32 cellular contexts compared by ENCODE assay signal in the genomic region with DNA sequence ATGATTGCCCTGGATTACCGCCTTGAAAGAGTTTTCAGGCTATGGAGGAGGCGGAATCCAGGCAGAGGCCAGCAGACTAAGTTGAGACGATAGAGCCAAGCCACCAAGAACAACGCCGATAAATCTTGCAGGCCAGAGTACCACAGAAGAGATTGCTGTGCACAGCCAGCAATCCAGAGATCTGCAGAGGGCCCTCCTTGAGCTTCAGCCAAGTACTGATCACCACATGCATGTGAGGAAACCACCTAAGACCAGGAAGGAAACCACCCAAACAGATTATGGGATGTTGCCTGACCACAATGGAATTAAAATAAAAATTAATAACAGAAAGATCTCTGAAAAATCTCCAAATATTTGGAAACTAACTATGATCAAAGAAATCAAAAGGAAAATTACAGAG.
DNase-seq lines count a peak whose midpoint lies in the region; ATAC-seq, FAIRE-seq and TF ChIP-seq lines count a peak whose summit lies in the region.
"Had no signal": no experiment of that assay in that cellular context is flagged by ENCODE, and none has a peak within 500 bp of the region (broad histone marks: within the 10 kb centered on the region; RNA-seq: fewer than 3 reads in every experiment).

No MANE protein-coding gene starts in this region.

- no peak overlapping the region for H2BK20ac ChIP-seq in H1 (ENCODE audit: low read length)

- TF ChIP-seq CTCF in H1 (IDR thresholded peaks at IDR 0.05; ENCODE audit: control extremely low read depth in 1 of 3, insufficient read depth in 1 of 3, low read depth in 1 of 3, low read length in 3 of 3) (no peak), gastrocnemius medialis (IDR thresholded peaks at IDR 0.05 in 4 of 5, conservative IDR thresholded peaks at IDR 0.05 in 1 of 5) (no peak)

- H3K56ac ChIP-seq in H1 (replicated peaks; ENCODE audit: insufficient read length, low read depth, low read length), result no peak overlapping the region

- no peak for ATAC-seq in gastrocnemius medialis
- ATAC-seq in HG02973 (IDR thresholded peaks at IDR 0.05; ENCODE audit: unreplicated experiment), result no peak
- ATAC-seq in GM21737 (IDR thresholded peaks at IDR 0.05; ENCODE audit: unreplicated experiment), result no peak
- ATAC-seq: left colon, Panc1 had no signal

- no peaks in the 10 kb centered on the region for H3K27me3 ChIP-seq in H1 (replicated peaks in 1 of 4; ENCODE audit: control insufficient read depth in 3 of 4, extremely low read depth in 1 of 4, insufficient read depth in 3 of 4, low read length in 3 of 4)
- no peaks in the 10 kb centered on the region for H3K27me3 ChIP-seq in gastrocnemius medialis
- H3K27me3 ChIP-seq: esophagus muscularis mucosa, transverse colon had no signal

- DNase-seq in T-helper 1 cell, result no peak
- DNase-seq in UCSD-AML1 (lab: John Stamatoyannopoulos, UW; ENCODE audit: unreplicated experiment), result peak; percentile 21
- DNase-seq in H1 (ENCODE audit: low read depth in 1 of 2, low spot score in 2 of 2), result no peak
- no peak for DNase-seq in T-helper 2 cell treated with Interferon-gamma antibody and Interleukin-4, amounts not matched to agents 5 μg/mL and 100 μg/mL, for 36 hours (ENCODE audit: low spot score)
- no peak for DNase-seq in gastrocnemius medialis
- DNase-seq: 8988T; activated CD4-positive, alpha-beta T cell treated with anti-CD3 and anti-CD28 coated beads, Interleukin-2, amount 50 U/mL, for 48 hours; activated CD4-positive, CD25-positive, alpha-beta regulatory T cell treated with anti-CD3 and anti-CD28 coated beads, Interleukin-2, amount 50 U/mL, for 72 hours; activated T-cell treated with anti-CD3 and anti-CD28 coated beads, Interleukin-2, amount 50 U/mL, for 48 hours; CD4-positive, alpha-beta memory T cell; dermis blood vessel endothelial cell; HCEC 1CT; hippocampal formation; Karpas-422; left colon; NCI-H1417 treated with DMSO at 0.1 percent for 48 hours; NCI-H2029 treated with DMSO at 0.1 percent for 48 hours; NCI-H345; NCI-H69; nephron progenitor cell; SHP77 treated with DMSO at 0.1 percent for 48 hours; stimulated activated CD4-positive, alpha-beta T cell treated with anti-CD3 and anti-CD28 coated beads, Interleukin-4, amount 100 ng/mL, for 4 hours; T1000; transverse colon had no signal

- no peaks in the 10 kb centered on the region for H3K79me2 ChIP-seq in H1 (ENCODE audit: control insufficient read depth in 1 of 2, insufficient read depth in 2 of 2, low read length in 2 of 2)

- intact Hi-C loops in gastrocnemius medialis (cut with DNase I; ENCODE audit: low total_unique reads), result no loop called here

- H3K4me3 Mint-ChIP-seq in T-helper 1 cell treated with Interleukin-12 subunit alpha and Interleukin-12 subunit beta and Interleukin-4 antibody, amounts not matched to agents 30 μg/mL and 1 μg/mL, for 36 hours, result no peak overlapping the region
- no peak overlapping the region for H3K4me3 Mint-ChIP-seq in T-helper 2 cell treated with Interferon-gamma antibody and Interleukin-4, amounts not matched to agents 5 μg/mL and 100 μg/mL, for 36 hours
- H3K4me3 Mint-ChIP-seq: nephron progenitor cell had no signal

- no peak overlapping the region for H4K8ac ChIP-seq in H1 (ENCODE audit: extremely low read depth, insufficient read depth, low read length)

- FAIRE-seq in H1 (lab: Jason Lieb, UNC), result no peak
- FAIRE-seq: endometrium, frontal cortex, GM12891 had no signal

- no peak overlapping the region for H2BK15ac ChIP-seq in H1 (ENCODE audit: low read length)

- no peak overlapping the region for H3K14ac ChIP-seq in H1 (ENCODE audit: insufficient read length)

- no peak overlapping the region for H3K4me2 ChIP-seq in H1 (ENCODE audit: insufficient read depth in 1 of 2, low read depth in 2 of 2, low read length in 2 of 2)

- 94% methylated on average over 5 of the region's 5 CpGs; no CpG with 5 or more reads in 1 of the 2 experiments for WGBS in H1 (ENCODE audit: extremely low coverage in 1 of 2, insufficient coverage in 1 of 2, insufficient read length in 1 of 2, insufficient replicate concordance in 2 of 2, low coverage in 1 of 2, low lambda C conversion rate in 2 of 2, missing lambda C conversion rate in 1 of 2), 2 experiments

- no peak for TF ChIP-seq RAD21 in H1 (IDR thresholded peaks at IDR 0.05 in 1 of 2, conservative IDR thresholded peaks at IDR 0.05 in 1 of 2; ENCODE audit: low read depth in 2 of 2, low read length in 2 of 2)

- TF ChIP-seq POLR2A in H1 (IDR thresholded peaks at IDR 0.05; ENCODE audit: control extremely low read depth in 1 of 2, low read depth in 2 of 2, low read length in 2 of 2), result no peak
- no peak for TF ChIP-seq POLR2A in gastrocnemius medialis (IDR thresholded peaks at IDR 0.05)

- H3K9me3 ChIP-seq in H1 (ENCODE audit: insufficient read depth in 2 of 2, low read depth in 1 of 2, low read length in 1 of 2) (peaks cover 4 to 8% of the 10 kb centered on the region in 2 experiments; a peak in 1 of 4 replicates), gastrocnemius medialis (no peaks in the 10 kb centered on the region)
- H3K9me3 ChIP-seq: transverse colon had no signal

- H3K27me3 Mint-ChIP-seq in T-helper 1 cell treated with Interleukin-12 subunit alpha and Interleukin-12 subunit beta and Interleukin-4 antibody, amounts not matched to agents 30 μg/mL and 1 μg/mL, for 36 hours (ENCODE audit: low read depth), result peaks cover 11% of the 10 kb centered on the region
- peaks cover 9% of the 10 kb centered on the region for H3K27me3 Mint-ChIP-seq in T-helper 2 cell treated with Interferon-gamma antibody and Interleukin-4, amounts not matched to agents 5 μg/mL and 100 μg/mL, for 36 hours (ENCODE audit: low read depth)
- H3K27me3 Mint-ChIP-seq: CD4-positive, alpha-beta memory T cell had no signal

- H3K4me3 ChIP-seq in H1 (ENCODE audit: extremely low read depth in 1 of 4, insufficient read depth in 2 of 4, low read depth in 3 of 4, low read length in 4 of 4) (no peak overlapping the region), gastrocnemius medialis (no peak overlapping the region)
- H3K4me3 ChIP-seq: esophagus muscularis mucosa, transverse colon had no signal

- H3K36me3 ChIP-seq in H1 (ENCODE audit: control insufficient read depth in 2 of 4, insufficient read depth in 4 of 4, low read length in 3 of 4) (no peaks in the 10 kb centered on the region), gastrocnemius medialis (no peaks in the 10 kb centered on the region)
- H3K36me3 ChIP-seq: esophagus muscularis mucosa, transverse colon had no signal

- H2BK120ac ChIP-seq in H1 (replicated peaks; ENCODE audit: low read depth, low read length), result no peak overlapping the region

- POLR2A ChIA-PET in H1 (lab: Charles Lee; ENCODE audit: partially characterized antibody), result no interaction called here

- peak overlapping the region; percentile 16 for H3K27ac Mint-ChIP-seq in T-helper 1 cell treated with Interleukin-12 subunit alpha and Interleukin-12 subunit beta and Interleukin-4 antibody, amounts not matched to agents 30 μg/mL and 1 μg/mL, for 36 hours
- H3K27ac Mint-ChIP-seq in T-helper 2 cell treated with Interferon-gamma antibody and Interleukin-4, amounts not matched to agents 5 μg/mL and 100 μg/mL, for 36 hours, result no peak overlapping the region
- H3K27ac Mint-ChIP-seq: nephron progenitor cell had no signal

- peaks cover 25% of the 10 kb centered on the region for H3K4me1 Mint-ChIP-seq in T-helper 1 cell treated with Interleukin-12 subunit alpha and Interleukin-12 subunit beta and Interleukin-4 antibody, amounts not matched to agents 30 μg/mL and 1 μg/mL, for 36 hours (ENCODE audit: low read depth)
- H3K4me1 Mint-ChIP-seq in T-helper 2 cell treated with Interferon-gamma antibody and Interleukin-4, amounts not matched to agents 5 μg/mL and 100 μg/mL, for 36 hours (ENCODE audit: low read depth), result peaks cover 15% of the 10 kb centered on the region
- H3K4me1 Mint-ChIP-seq: nephron progenitor cell had no signal

- H2BK12ac ChIP-seq in H1 (ENCODE audit: low read depth, low read length), result no peak overlapping the region

- H3K79me1 ChIP-seq in H1 (ENCODE audit: low read depth, low read length), result no peaks in the 10 kb centered on the region

- peaks cover 10% of the 10 kb centered on the region for H3K36me3 Mint-ChIP-seq in T-helper 1 cell treated with Interleukin-12 subunit alpha and Interleukin-12 subunit beta and Interleukin-4 antibody, amounts not matched to agents 30 μg/mL and 1 μg/mL, for 36 hours (ENCODE audit: low read depth)
- H3K36me3 Mint-ChIP-seq in T-helper 2 cell treated with Interferon-gamma antibody and Interleukin-4, amounts not matched to agents 5 μg/mL and 100 μg/mL, for 36 hours (ENCODE audit: low read depth), result peaks cover 3% of the 10 kb centered on the region
- H3K36me3 Mint-ChIP-seq: CD4-positive, alpha-beta memory T cell had no signal

- no peaks in the 10 kb centered on the region for H3K23me2 ChIP-seq in H1 (ENCODE audit: low read depth, low read length)

- no peak overlapping the region for H3K23ac ChIP-seq in H1 (ENCODE audit: insufficient read length)

- no peaks in the 10 kb centered on the region for H4K20me1 ChIP-seq in H1 (replicated peaks in 1 of 2; ENCODE audit: control insufficient read depth in 1 of 2, insufficient read depth in 2 of 2, low read length in 2 of 2)

- peaks cover 13% of the 10 kb centered on the region for H3K9me3 Mint-ChIP-seq in T-helper 1 cell treated with Interleukin-12 subunit alpha and Interleukin-12 subunit beta and Interleukin-4 antibody, amounts not matched to agents 30 μg/mL and 1 μg/mL, for 36 hours
- peaks cover 11% of the 10 kb centered on the region for H3K9me3 Mint-ChIP-seq in T-helper 2 cell treated with Interferon-gamma antibody and Interleukin-4, amounts not matched to agents 5 μg/mL and 100 μg/mL, for 36 hours

- H2BK5ac ChIP-seq in H1 (ENCODE audit: low read depth, low read length), result no peak overlapping the region

- H4K5ac ChIP-seq in H1 (ENCODE audit: insufficient read length, low read depth, low read length), result no peak overlapping the region

- CTCF ChIA-PET in H1 (lab: Charles Lee; ENCODE audit: partially characterized antibody), result interaction anchor here (1.2 kb wide), 1 partner anchor 73 kb away, joined by 4 read pairs; no protein-coding TSS in a partner anchor

- in situ Hi-C loops in gastrocnemius medialis (cut with MboI; ENCODE audit: low sequenced_read_pairs in 4 of 4), result no loop called here

- H3K27ac ChIP-seq in H1 (ENCODE audit: low read depth, low read length), result no peak overlapping the region
- no peak overlapping the region for H3K27ac ChIP-seq in gastrocnemius medialis
- H3K27ac ChIP-seq: esophagus muscularis mucosa, transverse colon had no signal

- H3K4ac ChIP-seq in H1 (replicated peaks; ENCODE audit: insufficient read length, low read depth, low read length), result no peak overlapping the region

- no peak for TF ChIP-seq EP300 in H1 (IDR thresholded peaks at IDR 0.05; ENCODE audit: borderline replicate concordance in 1 of 2, low read depth in 2 of 2, low read length in 2 of 2)

- H4K91ac ChIP-seq in H1 (replicated peaks; ENCODE audit: insufficient read length, low read length), result no peak overlapping the region

- no peak overlapping the region for H3K18ac ChIP-seq in H1 (ENCODE audit: extremely low read depth, low read length)

- no peak overlapping the region for H2AK5ac ChIP-seq in H1 (ENCODE audit: low read depth, low read length)

- H3K4me1 ChIP-seq in H1 (replicated peaks in 1 of 4; ENCODE audit: control insufficient read depth in 3 of 4, insufficient read depth in 4 of 4, low read length in 3 of 4) (0 out of 7 replicates have a peak, but pooled peaks cover 0 to 5% (median 0%) of the 10 kb centered on the region in 4 experiments), gastrocnemius medialis (no peaks in the 10 kb centered on the region)
- H3K4me1 ChIP-seq: esophagus muscularis mucosa, transverse colon had no signal

- H3K9ac ChIP-seq in H1 (replicated peaks in 1 of 4; ENCODE audit: extremely low read depth in 1 of 4, low read depth in 3 of 4, low read length in 3 of 4), result no peak overlapping the region

- peak overlapping the region; percentile 79; the same call in 1 of the 2 replicates for H2AFZ ChIP-seq in H1 (ENCODE audit: low read length)
